In genomic region chr2:122168799-122169198, GRCh38 we compare ENCODE assay signal across 15 cellular contexts.
DNase-seq lines count a peak whose midpoint lies in the region; ATAC-seq and TF ChIP-seq lines count a peak whose summit lies in the region.
"Had no signal": no experiment of that assay in that cellular context is flagged by ENCODE, and none has a peak within 500 bp of the region (broad histone marks: within the 10 kb centered on the region; RNA-seq: fewer than 3 reads in every experiment).

No MANE protein-coding gene starts in this region.

- no peaks in the 10 kb centered on the region for H3K9me3 Mint-ChIP-seq in activated CD8-positive, alpha-beta T cell treated with anti-CD3 and anti-CD28 coated beads, Interleukin-2, amount 10 ng/mL, durations not matched to agents 7 days and 5 days (ENCODE audit: insufficient read depth)
- H3K9me3 Mint-ChIP-seq: effector memory CD8-positive, alpha-beta T cell had no signal

- H3K27me3 Mint-ChIP-seq in activated CD8-positive, alpha-beta T cell treated with anti-CD3 and anti-CD28 coated beads, Interleukin-2, amount 10 ng/mL, durations not matched to agents 7 days and 5 days (ENCODE audit: low read depth): no peaks in the 10 kb centered on the region

- H3K4me1 ChIP-seq in hepatocyte (ENCODE audit: insufficient read depth): no peaks in the 10 kb centered on the region
- no peaks in the 10 kb centered on the region for H3K4me1 ChIP-seq in smooth muscle cell (ENCODE audit: low read depth)
- H3K4me1 ChIP-seq: gastrocnemius medialis had no signal

- POLR2A ChIA-PET in activated CD8-positive, alpha-beta T cell treated with anti-CD3 and anti-CD28 coated beads, Interleukin-2, amount 10 ng/mL, durations not matched to agents 7 days and 5 days (lab: Charles Lee): no interaction called here

- H3K4me3 ChIP-seq in hepatocyte: no peak overlapping the region
- no peak overlapping the region for H3K4me3 ChIP-seq in smooth muscle cell
- H3K4me3 ChIP-seq: gastrocnemius medialis, thoracic aorta had no signal

- no peak overlapping the region for H3K27ac ChIP-seq in 22Rv1
- no peak overlapping the region for H3K27ac ChIP-seq in hepatocyte
- H3K27ac ChIP-seq in smooth muscle cell (ENCODE audit: low read depth): no peak overlapping the region
- H3K27ac ChIP-seq: gastrocnemius medialis, thoracic aorta had no signal

- H3K9ac ChIP-seq in smooth muscle cell (ENCODE audit: low read depth): no peak overlapping the region

- no peaks in the 10 kb centered on the region for H4K20me1 ChIP-seq in hepatocyte (ENCODE audit: insufficient read depth, poor library complexity, severe bottlenecking)
- no peaks in the 10 kb centered on the region for H4K20me1 ChIP-seq in smooth muscle cell (ENCODE audit: low read depth)

- CTCF ChIA-PET in activated CD8-positive, alpha-beta T cell treated with anti-CD3 and anti-CD28 coated beads, Interleukin-2, amount 10 ng/mL, durations not matched to agents 7 days and 5 days (lab: Charles Lee): no interaction called here

- no peaks in the 10 kb centered on the region for H3K27me3 ChIP-seq in hepatocyte
- peaks cover 13% of the 10 kb centered on the region for H3K27me3 ChIP-seq in smooth muscle cell (ENCODE audit: low read depth)
- H3K27me3 ChIP-seq: gastrocnemius medialis had no signal

- H3K4me2 ChIP-seq in hepatocyte (no peak overlapping the region), smooth muscle cell (no peak overlapping the region)

- H3K9me3 ChIP-seq in hepatocyte (ENCODE audit: low read depth) (no peaks in the 10 kb centered on the region), smooth muscle cell (replicated peaks; ENCODE audit: low read depth) (no peaks in the 10 kb centered on the region)
- H3K9me3 ChIP-seq: gastrocnemius medialis, thoracic aorta had no signal

- no peaks in the 10 kb centered on the region for H3K36me3 ChIP-seq in hepatocyte (replicated peaks; ENCODE audit: insufficient read depth, low read depth)
- no peaks in the 10 kb centered on the region for H3K36me3 ChIP-seq in smooth muscle cell (ENCODE audit: low read depth)
- H3K36me3 ChIP-seq: gastrocnemius medialis, thoracic aorta had no signal

- DNase-seq in EH (ENCODE audit: low read depth) (peak; percentile 8), RKO (ENCODE audit: low spot score) (peak; percentile 7), hepatocyte (ENCODE audit: low spot score) (no peak), nucleus accumbens (lab: John Stamatoyannopoulos, UW) (no peak), smooth muscle cell (lab: John Stamatoyannopoulos, UW; ENCODE audit: unreplicated experiment) (no peak)
- DNase-seq in activated CD8-positive, alpha-beta T cell treated with anti-CD3 and anti-CD28 coated beads, Interleukin-2, amount 10 ng/mL, durations not matched to agents 7 days and 5 days: no peak
- DNase-seq: activated CD8-positive, alpha-beta memory T cell treated with anti-CD3 and anti-CD28 coated beads, Interleukin-2, amount 50 U/mL, for 4 hours; activated naive CD4-positive, alpha-beta T cell treated with anti-CD3 and anti-CD28 coated beads, Interleukin-2, amount 50 U/mL, for 16 hours; DMS79 treated with DMSO at 0.1 percent for 48 hours; effector memory CD8-positive, alpha-beta T cell; gastrocnemius medialis; MV-4-11 had no signal

- ATAC-seq in activated CD8-positive, alpha-beta T cell treated with anti-CD3 and anti-CD28 coated beads, Interleukin-2, amount 10 ng/mL, durations not matched to agents 7 days and 5 days: no peak
- ATAC-seq in HG02571 (IDR thresholded peaks at IDR 0.05; ENCODE audit: unreplicated experiment): no peak
- ATAC-seq: effector memory CD8-positive, alpha-beta T cell; gastrocnemius medialis had no signal

- H2AFZ ChIP-seq in hepatocyte (no peak overlapping the region), smooth muscle cell (ENCODE audit: low read depth) (no peak overlapping the region)

- H3K4me1 Mint-ChIP-seq in activated CD8-positive, alpha-beta T cell treated with anti-CD3 and anti-CD28 coated beads, Interleukin-2, amount 10 ng/mL, durations not matched to agents 7 days and 5 days (ENCODE audit: low read depth): no peaks in the 10 kb centered on the region

- H3K4me3 Mint-ChIP-seq in activated CD8-positive, alpha-beta T cell treated with anti-CD3 and anti-CD28 coated beads, Interleukin-2, amount 10 ng/mL, durations not matched to agents 7 days and 5 days: no peak overlapping the region
- H3K4me3 Mint-ChIP-seq: effector memory CD8-positive, alpha-beta T cell had no signal

- 67% methylated on average over 3 of the region's 3 CpGs for WGBS in hepatocyte (ENCODE audit: low lambda C conversion rate, missing lambda C conversion rate)
- 65% methylated on average over 3 of the region's 3 CpGs for WGBS in smooth muscle cell (ENCODE audit: low lambda C conversion rate)

- no peaks in the 10 kb centered on the region for H3K9me2 ChIP-seq in hepatocyte (replicated peaks; ENCODE audit: insufficient read depth)

- H3K79me2 ChIP-seq in hepatocyte: no peaks in the 10 kb centered on the region
- no peaks in the 10 kb centered on the region for H3K79me2 ChIP-seq in smooth muscle cell (ENCODE audit: low read depth)

- no peaks in the 10 kb centered on the region for H3K36me3 Mint-ChIP-seq in activated CD8-positive, alpha-beta T cell treated with anti-CD3 and anti-CD28 coated beads, Interleukin-2, amount 10 ng/mL, durations not matched to agents 7 days and 5 days (ENCODE audit: low read depth)

- peak; percentile 16; the same call in 1 of the 2 replicates for TF ChIP-seq CTCF in 22Rv1 (IDR thresholded peaks at IDR 0.05)
- peak; percentile 18 for TF ChIP-seq CTCF in hepatocyte (IDR thresholded peaks at IDR 0.05; ENCODE audit: poor library complexity)
- TF ChIP-seq CTCF in smooth muscle cell (IDR thresholded peaks at IDR 0.05; ENCODE audit: borderline replicate concordance, insufficient read depth, poor library complexity, severe bottlenecking): no peak

- H3F3A ChIP-seq in smooth muscle cell (ENCODE audit: low read depth): no peaks in the 10 kb centered on the region

- H3K27ac Mint-ChIP-seq in activated CD8-positive, alpha-beta T cell treated with anti-CD3 and anti-CD28 coated beads, Interleukin-2, amount 10 ng/mL, durations not matched to agents 7 days and 5 days: no peak overlapping the region
- H3K27ac Mint-ChIP-seq: effector memory CD8-positive, alpha-beta T cell had no signal

Comparison
In these comparisons a context has a peak if more than half of its experiments do, and no peak if none do; other contexts are left out.
1. DNase-seq: peak in EH (single experiment) and RKO (single experiment); none in hepatocyte (single experiment), activated CD8-positive, alpha-beta T cell treated with anti-CD3 and anti-CD28 coated beads, Interleukin-2, amount 10 ng/mL, durations not matched to agents 7 days and 5 days (single experiment), nucleus accumbens (0 of 56) and smooth muscle cell (single experiment).